ENCODE assay signal across 32 cellular contexts in the genomic region with DNA sequence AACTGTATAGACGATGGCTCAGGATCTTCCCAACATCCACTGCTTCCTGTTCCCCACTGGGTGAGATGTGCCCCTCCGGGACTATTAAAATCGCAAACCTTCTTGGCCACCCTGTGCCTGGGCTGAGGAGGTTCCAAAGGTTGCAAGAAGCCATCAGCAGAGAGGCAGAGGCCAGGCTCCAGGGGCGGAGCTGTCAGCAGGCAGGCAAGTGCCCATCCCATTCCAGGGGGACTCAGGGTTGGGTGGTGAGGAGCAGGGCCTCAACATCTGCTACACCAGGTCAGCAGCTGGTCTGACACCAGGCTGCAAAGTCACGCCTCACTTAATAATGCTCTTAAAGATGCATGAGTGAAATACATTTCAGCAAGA. TPM values are rescaled to one million over a fixed set of nuclear protein-coding genes. Genes with fewer than 3 reads are reported as not detected.
"Had no signal": no experiment of that assay in that cellular context is flagged by ENCODE, and none has a peak within 500 bp of the region (broad histone marks: within the 10 kb centered on the region; RNA-seq: fewer than 3 reads in every experiment).

No MANE protein-coding gene starts in this region.

- H3K9me3 ChIP-seq: lower lobe of right lung, thyroid gland had no signal

- H3K4me1 Mint-ChIP-seq: activated CD4-positive, alpha-beta T cell treated with anti-CD3 and anti-CD28 coated beads for 36 hours; activated naive CD8-positive, alpha-beta T cell treated with anti-CD3 and anti-CD28 coated beads, Interleukin-2, amount 50 U/mL, for 24 hours; naive thymus-derived CD8-positive, alpha-beta T cell; neural progenitor cell had no signal

- H3K9me3 Mint-ChIP-seq: neural progenitor cell; T-helper 1 cell treated with Interleukin-12 subunit alpha and Interleukin-12 subunit beta and Interleukin-4 antibody, amounts not matched to agents 30 μg/mL and 1 μg/mL, for 36 hours had no signal

- H3K4me3 ChIP-seq: heart right ventricle, lower lobe of right lung, neural progenitor cell, thyroid gland had no signal

- DNase-seq: activated B cell treated with CpG ODN at 0.5 μM for 24 hours; activated CD4-positive, alpha-beta T cell treated with anti-CD3 and anti-CD28 coated beads for 36 hours; activated CD4-positive, alpha-beta T cell treated with anti-CD3 and anti-CD28 coated beads, Interleukin-2, amount 50 U/mL, for 4 hours; activated CD8-positive, alpha-beta memory T cell treated with anti-CD3 and anti-CD28 coated beads for 24 hours; activated CD8-positive, alpha-beta memory T cell treated with anti-CD3 and anti-CD28 coated beads, Interleukin-2, amount 50 U/mL, for 4 hours; activated effector memory CD4-positive, alpha-beta T cell treated with anti-CD3 and anti-CD28 coated beads, Interleukin-2, amount 50 U/mL, for 16 hours; activated naive CD4-positive, alpha-beta T cell treated with anti-CD3 and anti-CD28 coated beads, Interleukin-2, amount 50 U/mL, for 16 hours; activated naive CD8-positive, alpha-beta T cell treated with anti-CD3 and anti-CD28 coated beads, Interleukin-2, amount 50 U/mL, for 24 hours; activated T-cell treated with anti-CD3 and anti-CD28 coated beads, Interleukin-2, amount 50 U/mL, for 24 hours; cerebellar nuclear complex; cortex of kidney; effector CD4-positive, alpha-beta T cell; erythroblast; foreskin fibroblast; heart right ventricle; kidney; lower lobe of right lung; mesendoderm; naive thymus-derived CD8-positive, alpha-beta T cell; spleen; stimulated activated CD4-positive, alpha-beta T cell treated with anti-CD3 and anti-CD28 coated beads, Interleukin-4, amount 100 ng/mL, for 1 hour; stimulated activated naive CD8-positive, alpha-beta T cell treated with anti-CD3 and anti-CD28 coated beads, Interleukin-15, Interleukin-2, amounts not matched to agents 100 U/mL and 50 U/mL, for 24 hours; substantia nigra; T1000; thyroid gland had no signal

- H3K9ac ChIP-seq: neural progenitor cell had no signal

- H3K4me3 Mint-ChIP-seq: activated CD4-positive, alpha-beta T cell treated with anti-CD3 and anti-CD28 coated beads for 36 hours; activated naive CD8-positive, alpha-beta T cell treated with anti-CD3 and anti-CD28 coated beads, Interleukin-2, amount 50 U/mL, for 24 hours; activated T-cell treated with anti-CD3 and anti-CD28 coated beads, Interleukin-2, amount 50 U/mL, for 24 hours; naive thymus-derived CD8-positive, alpha-beta T cell; neural progenitor cell; T-helper 1 cell treated with Interleukin-12 subunit alpha and Interleukin-12 subunit beta and Interleukin-4 antibody, amounts not matched to agents 30 μg/mL and 1 μg/mL, for 36 hours had no signal

- H3K4me1 ChIP-seq: heart right ventricle, lower lobe of right lung, neural progenitor cell, thyroid gland had no signal

- H3K27ac ChIP-seq: heart right ventricle, lower lobe of right lung, neural progenitor cell, thyroid gland had no signal

- H3K36me3 ChIP-seq: heart right ventricle, lower lobe of right lung, neural progenitor cell, spleen, thyroid gland had no signal

- H3K27ac Mint-ChIP-seq: activated B cell treated with CpG ODN at 0.5 μM for 24 hours; activated CD4-positive, alpha-beta T cell treated with anti-CD3 and anti-CD28 coated beads for 36 hours; activated naive CD8-positive, alpha-beta T cell treated with anti-CD3 and anti-CD28 coated beads, Interleukin-2, amount 50 U/mL, for 24 hours; activated T-cell treated with anti-CD3 and anti-CD28 coated beads, Interleukin-2, amount 50 U/mL, for 24 hours; neural progenitor cell; T-helper 1 cell treated with Interleukin-12 subunit alpha and Interleukin-12 subunit beta and Interleukin-4 antibody, amounts not matched to agents 30 μg/mL and 1 μg/mL, for 36 hours had no signal

- H3K27me3 ChIP-seq: heart right ventricle, neural progenitor cell, spleen, thyroid gland had no signal

- H3K36me3 Mint-ChIP-seq: neural progenitor cell had no signal

RNA-seq across cellular contexts. Expression of a gene that starts 2.2 kb away (rescaled TPM):
- total RNA-seq: activated B cell treated with CpG ODN at 0.5 μM for 24 hours; activated CD4-positive, alpha-beta T cell treated with anti-CD3 and anti-CD28 coated beads for 36 hours; fibroblast of lung; kidney; left lobe of liver; lower lobe of right lung; naive thymus-derived CD8-positive, alpha-beta T cell; osteoblast; posterior vena cava; ureter had no signal
- polyA plus RNA-seq: fibroblast of lung; naive thymus-derived CD8-positive, alpha-beta T cell had no signal

RNA-seq across cellular contexts. Expression of a gene that starts 49.2 kb away (rescaled TPM):
- total RNA-seq: fibroblast of lung, osteoblast had no signal
- polyA plus RNA-seq: fibroblast of lung; naive thymus-derived CD8-positive, alpha-beta T cell had no signal
